8 cellular contexts compared by ENCODE assay signal in the genomic region with DNA sequence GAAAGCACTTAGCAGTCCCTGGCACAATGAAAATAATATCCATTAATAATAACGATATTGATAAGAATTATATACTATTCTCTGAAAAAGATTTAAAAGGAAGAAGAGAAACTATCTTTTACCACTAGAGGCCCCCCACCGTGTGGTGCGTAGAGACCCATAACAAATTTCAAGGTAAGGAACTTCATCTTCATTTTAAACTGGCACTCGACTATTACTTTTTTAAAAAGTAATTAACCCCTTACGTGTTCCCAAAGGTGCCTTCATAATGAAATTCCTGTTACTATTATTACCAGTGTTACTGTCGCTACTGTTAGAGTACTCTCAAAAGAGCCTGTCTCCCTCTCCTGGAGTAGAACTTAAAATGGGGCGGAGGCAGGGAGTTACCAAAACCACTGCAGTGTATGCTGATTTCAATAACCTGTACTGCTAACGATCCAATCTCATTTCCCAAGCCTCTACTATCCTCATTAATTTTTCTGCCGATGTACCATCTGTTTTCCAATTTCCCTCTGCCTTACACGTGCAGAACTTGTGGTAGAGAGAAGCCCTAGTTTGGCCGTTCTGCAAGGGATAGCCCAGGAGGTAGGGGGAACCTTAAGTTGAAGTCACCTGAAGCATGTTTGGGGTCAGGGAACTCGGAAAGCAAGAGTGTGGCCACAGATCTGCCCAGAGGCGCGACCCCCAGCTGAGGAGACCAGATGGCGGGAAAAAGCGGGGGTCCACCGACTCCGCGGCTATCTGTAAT. TPM values are rescaled to one million over a fixed set of nuclear protein-coding genes. Genes with fewer than 3 reads are reported as not detected.
DNase-seq lines count a peak whose midpoint lies in the region; ATAC-seq lines count a peak whose summit lies in the region.

No MANE protein-coding gene starts in this region.

- peaks cover 37% of the 10 kb centered on the region for H3K4me1 Mint-ChIP-seq in activated CD4-positive, alpha-beta memory T cell treated with anti-CD3 and anti-CD28 coated beads, Interleukin-2, amount 10 ng/mL, durations not matched to agents 7 days and 5 days

- POLR2A ChIA-PET in activated CD4-positive, alpha-beta memory T cell treated with anti-CD3 and anti-CD28 coated beads, Interleukin-2, amount 10 ng/mL, durations not matched to agents 7 days and 5 days (lab: Charles Lee), result interaction anchor here (0.7 to 1.5 kb wide), 6 partner anchors 13 to 467 kb away, joined by 3 to 5 read pairs (median 4); a partner anchor contains a TSS

- H3K4me3 Mint-ChIP-seq in activated CD4-positive, alpha-beta memory T cell treated with anti-CD3 and anti-CD28 coated beads, Interleukin-2, amount 10 ng/mL, durations not matched to agents 7 days and 5 days, result peak overlapping the region; percentile 91

- intact Hi-C loops in Right ventricle myocardium inferior (cut with DNase I), result no loop called here
- intact Hi-C loops in cardiac septum (cut with DNase I), result no loop called here

- CTCF ChIA-PET in activated CD4-positive, alpha-beta memory T cell treated with anti-CD3 and anti-CD28 coated beads, Interleukin-2, amount 10 ng/mL, durations not matched to agents 7 days and 5 days (lab: Charles Lee), result interaction anchor here (1.6 kb wide), 1 partner anchor 49 kb away, joined by 6 read pairs; no protein-coding TSS in a partner anchor

- H3K9me3 Mint-ChIP-seq in activated CD4-positive, alpha-beta memory T cell treated with anti-CD3 and anti-CD28 coated beads, Interleukin-2, amount 10 ng/mL, durations not matched to agents 7 days and 5 days, result no peaks in the 10 kb centered on the region

- peak overlapping the region in 8 of 21 experiments; percentile 53 to 86 (median 68) for H3K27ac ChIP-seq in skin epidermis

- ATAC-seq in Right ventricle myocardium inferior, result no peak
- peak; percentile 13 for ATAC-seq in HG03457 (IDR thresholded peaks at IDR 0.05; ENCODE audit: unreplicated experiment)
- no peak for ATAC-seq in HG03571 (IDR thresholded peaks at IDR 0.05; ENCODE audit: unreplicated experiment)

- H3K27me3 Mint-ChIP-seq in activated CD4-positive, alpha-beta memory T cell treated with anti-CD3 and anti-CD28 coated beads, Interleukin-2, amount 10 ng/mL, durations not matched to agents 7 days and 5 days, result no peaks in the 10 kb centered on the region

- H3K4me3 ChIP-seq in skin epidermis, result peak overlapping the region; percentile 53 to 81 (median 58)

- H3K27ac Mint-ChIP-seq in activated CD4-positive, alpha-beta memory T cell treated with anti-CD3 and anti-CD28 coated beads, Interleukin-2, amount 10 ng/mL, durations not matched to agents 7 days and 5 days, result peak overlapping the region; percentile 85

- DNase-seq in Right ventricle myocardium inferior (ENCODE audit: missing footprints) (peak; percentile 14), cardiac septum (ENCODE audit: low spot score) (no peak), germinal center (ENCODE audit: low spot score) (peak; percentile 16), putamen (ENCODE audit: low spot score) (no peak)
- DNase-seq in activated CD4-positive, alpha-beta memory T cell treated with anti-CD3 and anti-CD28 coated beads, Interleukin-2, amount 10 ng/mL, durations not matched to agents 7 days and 5 days, result peak; percentile 17

- H3K36me3 Mint-ChIP-seq in activated CD4-positive, alpha-beta memory T cell treated with anti-CD3 and anti-CD28 coated beads, Interleukin-2, amount 10 ng/mL, durations not matched to agents 7 days and 5 days (ENCODE audit: low read depth), result peaks cover 2% of the 10 kb centered on the region

RNA-seq across cellular contexts. Expression of a gene that starts 0.8 kb away (rescaled TPM):
- total RNA-seq in Right ventricle myocardium inferior (1.1 TPM), cardiac septum (1.7 TPM)
- 10 to 100 TPM; 49.8 to 50.8 TPM for total RNA-seq in activated CD4-positive, alpha-beta memory T cell treated with anti-CD3 and anti-CD28 coated beads, Interleukin-2, amount 10 ng/mL, durations not matched to agents 7 days and 5 days

Comparison
In these comparisons a context has a peak if more than half of its experiments do, and no peak if none do; other contexts are left out.
1. DNase-seq: peak in Right ventricle myocardium inferior (single experiment), activated CD4-positive, alpha-beta memory T cell treated with anti-CD3 and anti-CD28 coated beads, Interleukin-2, amount 10 ng/mL, durations not matched to agents 7 days and 5 days (single experiment) and germinal center (single experiment); none in cardiac septum (single experiment) and putamen (single experiment).
2. RNA of a gene that starts 0.8 kb away (total RNA-seq): 49.8 to 50.8 TPM in activated CD4-positive, alpha-beta memory T cell treated with anti-CD3 and anti-CD28 coated beads, Interleukin-2, amount 10 ng/mL, durations not matched to agents 7 days and 5 days; 1.7 TPM in cardiac septum (single experiment) and 1.1 TPM in Right ventricle myocardium inferior (single experiment); every median in the first group is over 10 times any median in the second.